Comparison of ENCODE assay signal across 1 cellular context in genomic region chr21:16773206-16773605, GRCh38.
TF ChIP-seq lines count a peak whose summit lies in the region.

No MANE protein-coding gene starts in this region.

TF ChIP-seq in SK-N-SH treated with all-trans-retinoic acid at 6 μM for 48 hours, 23 proteins besides CTCF, POLR2A, EP300 and RAD21 (continued from another document):
- no peak for TF ChIP-seq CSRNP3 (CRISPR knock-in tag; IDR thresholded peaks at IDR 0.05)
- no peak for TF ChIP-seq OSR1 (CRISPR knock-in tag; IDR thresholded peaks at IDR 0.05)
- TF ChIP-seq TOX (CRISPR knock-in tag; IDR thresholded peaks at IDR 0.05; ENCODE audit: borderline replicate concordance) = no peak
- TF ChIP-seq TCF4 (CRISPR knock-in tag; IDR thresholded peaks at IDR 0.05; ENCODE audit: borderline replicate concordance) = no peak
